ENCODE assay signal across 20 cellular contexts in the genomic region with DNA sequence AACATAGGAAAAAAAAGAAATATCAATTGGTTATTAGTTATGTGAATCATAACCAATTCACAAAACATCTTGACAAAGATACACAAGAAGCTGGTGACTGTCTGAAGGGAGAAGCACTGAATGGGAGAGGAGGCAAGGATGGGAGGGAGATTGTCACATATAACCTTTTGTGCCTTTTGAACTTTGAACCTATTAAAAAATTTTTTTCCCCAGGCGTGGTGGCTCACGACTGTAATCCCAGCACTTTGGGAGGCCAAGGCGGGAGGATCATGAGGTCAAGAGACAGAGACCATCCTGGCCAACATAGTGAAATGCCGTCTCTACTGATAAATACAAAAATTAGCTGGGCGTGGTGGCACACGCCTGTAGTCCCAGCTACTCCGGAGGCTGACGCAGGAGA. TPM values are rescaled to one million over a fixed set of nuclear protein-coding genes. Genes with fewer than 3 reads are reported as not detected.
DNase-seq lines count a peak whose midpoint lies in the region; ATAC-seq, FAIRE-seq and TF ChIP-seq lines count a peak whose summit lies in the region.
"Had no signal": no experiment of that assay in that cellular context is flagged by ENCODE, and none has a peak within 500 bp of the region (broad histone marks: within the 10 kb centered on the region; RNA-seq: fewer than 3 reads in every experiment).

No MANE protein-coding gene starts in this region.

- ATAC-seq in mucosa of descending colon (peak; percentile 73), HG02623 (IDR thresholded peaks at IDR 0.05; ENCODE audit: unreplicated experiment) (no peak)
- ATAC-seq: CD8-positive, alpha-beta T cell; GM23338; HCT116 had no signal

- H3K36me3 ChIP-seq in astrocyte (ENCODE audit: insufficient read depth, low read length) (peaks cover 5% of the 10 kb centered on the region), mucosa of descending colon (ENCODE audit: low read depth) (peaks cover 3% of the 10 kb centered on the region), small intestine (ENCODE audit: control insufficient read depth in 2 of 2, insufficient read depth in 2 of 2, low read length in 2 of 2) (peaks cover 0 to 11% of the 10 kb centered on the region in 2 donors)

- WGBS in small intestine, 3 donors = 68 to 88% (median 77%) methylated on average over 8 of the region's 8 CpGs

- no peaks in the 10 kb centered on the region for H4K20me1 ChIP-seq in astrocyte (ENCODE audit: insufficient read depth, low read length)
- H4K20me1 ChIP-seq: BLaER1 had no signal

- intact Hi-C loops in mucosa of descending colon (cut with DNase I, micrococcal nuclease) (no loop called here), head of caudate nucleus (cut with DNase I) (no loop called here)

- H3K79me2 ChIP-seq in astrocyte (ENCODE audit: insufficient read depth, low read length) = no peaks in the 10 kb centered on the region

- no peaks in the 10 kb centered on the region for H3K4me1 Mint-ChIP-seq in astrocyte (ENCODE audit: low read depth, unreplicated experiment)
- H3K4me1 Mint-ChIP-seq: B cell; CD4-positive, CD25-positive, alpha-beta regulatory T cell had no signal

- no peak overlapping the region for H3K4me2 ChIP-seq in astrocyte (ENCODE audit: low read length)
- H3K4me2 ChIP-seq: BLaER1, GM23338 had no signal

- H3K4me3 Mint-ChIP-seq in astrocyte (ENCODE audit: unreplicated experiment) = peak overlapping the region; percentile 66
- H3K4me3 Mint-ChIP-seq: B cell; CD4-positive, CD25-positive, alpha-beta regulatory T cell; CD8-positive, alpha-beta T cell; GM23338; H9 had no signal

- no peaks in the 10 kb centered on the region for H3K9me3 Mint-ChIP-seq in astrocyte (ENCODE audit: unreplicated experiment)
- H3K9me3 Mint-ChIP-seq: CD8-positive, alpha-beta T cell; GM23338; H9 had no signal

- no peaks in the 10 kb centered on the region for H3K4me1 ChIP-seq in astrocyte (ENCODE audit: insufficient read depth, low read length)
- no peaks in the 10 kb centered on the region for H3K4me1 ChIP-seq in mucosa of descending colon (ENCODE audit: low read depth)
- no peaks in the 10 kb centered on the region for H3K4me1 ChIP-seq in small intestine (ENCODE audit: control insufficient read depth in 2 of 2, insufficient read depth in 1 of 2, low read depth in 1 of 2, low read length in 1 of 2)
- H3K4me1 ChIP-seq: BLaER1 had no signal

- no peak for FAIRE-seq in astrocyte (lab: Jason Lieb, UNC)
- no peak for FAIRE-seq in small intestine (lab: Jason Lieb, UNC)
- FAIRE-seq: A204.1, G401.6, GM12892 had no signal

- H3K9me3 ChIP-seq in astrocyte (ENCODE audit: insufficient read depth, low read depth, low read length) (no peaks in the 10 kb centered on the region), mucosa of descending colon (no peaks in the 10 kb centered on the region), small intestine (ENCODE audit: control insufficient read depth, low read depth) (no peaks in the 10 kb centered on the region)
- H3K9me3 ChIP-seq: BLaER1, Caco-2 had no signal

- H3K27me3 Mint-ChIP-seq in astrocyte (ENCODE audit: low read depth, unreplicated experiment) = no peaks in the 10 kb centered on the region
- H3K27me3 Mint-ChIP-seq: B cell; CD4-positive, CD25-positive, alpha-beta regulatory T cell had no signal

- H3K27ac ChIP-seq in 22Rv1 (0 out of 2 replicates have a peak overlapping the region, but pooled peaks have one; percentile 14), astrocyte (ENCODE audit: low read depth, low read length) (no peak overlapping the region), small intestine (ENCODE audit: low read depth in 1 of 2, low read length in 1 of 2) (no peak overlapping the region)
- H3K27ac ChIP-seq: BLaER1, C4-2B had no signal

- peaks cover 8% of the 10 kb centered on the region for H3K36me3 Mint-ChIP-seq in astrocyte (ENCODE audit: low read depth, unreplicated experiment)

- H3K27ac Mint-ChIP-seq in astrocyte (ENCODE audit: unreplicated experiment) = peak overlapping the region; percentile 47
- H3K27ac Mint-ChIP-seq: B cell; CD8-positive, alpha-beta T cell; GM23338; H9 had no signal

- no peak overlapping the region for H3K9ac ChIP-seq in astrocyte (ENCODE audit: low read length)
- H3K9ac ChIP-seq: BLaER1 had no signal

- H2AFZ ChIP-seq in astrocyte (ENCODE audit: low read depth, low read length) = no peak overlapping the region
- H2AFZ ChIP-seq: GM23338 had no signal

- H3K4me3 ChIP-seq in astrocyte (ENCODE audit: insufficient read depth, low read depth, low read length) = no peak overlapping the region
- H3K4me3 ChIP-seq in mucosa of descending colon = no peak overlapping the region
- H3K4me3 ChIP-seq in small intestine (ENCODE audit: low read depth in 1 of 2, low read length in 2 of 2) = no peak overlapping the region
- H3K4me3 ChIP-seq: BLaER1, GM23338 had no signal

- H3K27me3 ChIP-seq in astrocyte (ENCODE audit: insufficient read depth, low read length) (no peaks in the 10 kb centered on the region), small intestine (ENCODE audit: control insufficient read depth in 2 of 2, insufficient read depth in 2 of 2, low read length in 2 of 2) (no peaks in the 10 kb centered on the region)
- H3K27me3 ChIP-seq: BLaER1 had no signal

- DNase-seq in astrocyte (ENCODE audit: low read depth) (no peak), mucosa of descending colon (no peak), small intestine (peak; percentile 8), head of caudate nucleus (no peak)
- DNase-seq: CD4-positive, CD25-positive, alpha-beta regulatory T cell; CD8-positive, alpha-beta T cell; DMS153; DND-41; H9 had no signal

- no peak for TF ChIP-seq CTCF in 22Rv1 (IDR thresholded peaks at IDR 0.05)
- TF ChIP-seq CTCF in astrocyte (IDR thresholded peaks at IDR 0.05; ENCODE audit: insufficient read depth, low read depth, low read length) = no peak
- TF ChIP-seq CTCF in mucosa of descending colon (IDR thresholded peaks at IDR 0.05) = no peak

RNA-seq across cellular contexts. Expression of gene DYNLL1, which starts 12.6 kb away (rescaled TPM):
- 490 and 500 TPM in 2 replicates for total RNA-seq in astrocyte
- total RNA-seq in mucosa of descending colon = 100 to 1,000 TPM; 309 to 343 (median 309) TPM
- polyA plus RNA-seq in small intestine = 100 to 1,000 TPM; 312 to 554 (median 440) TPM

RNA-seq across cellular contexts. Expression of gene COQ5, which starts 20.4 kb away (rescaled TPM):
- total RNA-seq in astrocyte = 22.9 and 23.4 TPM in 2 replicates
- total RNA-seq in mucosa of descending colon = 10 to 100 TPM; 22.8 to 30.0 (median 29.5) TPM
- polyA plus RNA-seq in small intestine = 10 to 100 TPM; 33.2 to 46.3 (median 36.5) TPM

RNA-seq across cellular contexts. Expression of gene RNF10, which starts 25.6 kb away (rescaled TPM):
- total RNA-seq in astrocyte (181 and 185 TPM in 2 replicates), mucosa of descending colon (100 to 1,000 TPM; 158 to 300 (median 237) TPM)
- polyA plus RNA-seq in small intestine = 100 to 1,000 TPM; 102 to 261 (median 159) TPM

RNA-seq across cellular contexts. Expression of gene SRSF9, which starts 39.0 kb away (rescaled TPM):
- total RNA-seq in astrocyte = 216 and 223 TPM in 2 replicates
- total RNA-seq in mucosa of descending colon = 100 to 1,000 TPM; 117 to 140 (median 139) TPM
- polyA plus RNA-seq in small intestine = 100 to 1,000 TPM in 2 of 3 donors, 10 to 100 TPM in 1; 96.6 to 136 (median 109) TPM
